21 cellular contexts compared by ENCODE assay signal in the genomic region with DNA sequence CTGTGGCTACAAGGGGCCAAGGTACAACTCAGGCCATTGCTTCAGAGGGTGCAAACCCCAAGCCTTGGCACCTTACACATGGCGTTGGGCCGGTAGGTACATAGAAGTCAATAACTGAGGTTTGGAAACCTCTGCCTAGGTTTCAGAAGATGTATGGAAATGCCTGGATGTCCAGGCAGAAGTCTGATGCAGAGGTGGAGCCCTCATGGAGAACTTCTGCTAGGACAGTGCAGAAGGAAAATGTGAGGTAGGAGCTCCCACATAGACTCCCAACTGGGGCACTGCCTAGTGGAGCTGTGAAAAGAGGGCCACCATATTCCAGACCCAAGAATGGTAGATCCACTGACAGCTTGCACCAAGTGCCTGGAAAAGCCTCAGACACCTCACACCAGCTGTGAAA.
DNase-seq lines count a peak whose midpoint lies in the region; ATAC-seq, FAIRE-seq and TF ChIP-seq lines count a peak whose summit lies in the region.
"Had no signal": no experiment of that assay in that cellular context is flagged by ENCODE, and none has a peak within 500 bp of the region (broad histone marks: within the 10 kb centered on the region; RNA-seq: fewer than 3 reads in every experiment).

No MANE protein-coding gene starts in this region.

- H4K8ac ChIP-seq in mesenchymal stem cell (ENCODE audit: low read length), result peak overlapping the region; percentile 13

- TF ChIP-seq EP300 in GM12878 (IDR thresholded peaks at IDR 0.05; ENCODE audit: borderline replicate concordance in 1 of 2, control insufficient read depth in 1 of 2, low read depth in 2 of 2, low read length in 2 of 2), result no peak

- no peak overlapping the region for H2BK15ac ChIP-seq in mesenchymal stem cell (ENCODE audit: low read depth, poor library complexity, severe bottlenecking)

- CTCF ChIA-PET in GM12878 (lab: Yijun Ruan, JAX), result no interaction called here

- no peaks in the 10 kb centered on the region for H3K36me3 ChIP-seq in GM12878 (ENCODE audit: control insufficient read depth in 2 of 2, insufficient read depth in 2 of 2, low read length in 1 of 2)
- no peaks in the 10 kb centered on the region for H3K36me3 ChIP-seq in mesenchymal stem cell (ENCODE audit: control insufficient read depth in 1 of 2, insufficient read depth in 2 of 2, low read depth in 1 of 2, low read length in 2 of 2)
- H3K36me3 ChIP-seq in lower lobe of right lung, result no peaks in the 10 kb centered on the region
- H3K36me3 ChIP-seq: BLaER1, HAP-1 had no signal

- in situ Hi-C loops in GM12878 (cut with MboI), result no loop called here

- no peak for TF ChIP-seq POLR2A in GM12878 (IDR thresholded peaks at IDR 0.05; ENCODE audit: low read depth, low read length)

- no peak overlapping the region for H2BK120ac ChIP-seq in mesenchymal stem cell (ENCODE audit: low read depth, low read length)

- RAD21 ChIA-PET in GM12878 (lab: Charles Lee; ENCODE audit: unreplicated experiment), result no interaction called here

- H3K4ac ChIP-seq in mesenchymal stem cell (ENCODE audit: low read depth in 1 of 2, low read length in 2 of 2), result no peak overlapping the region

- H3K27me3 ChIP-seq in GM12878 (replicated peaks in 1 of 2; ENCODE audit: control insufficient read depth in 2 of 2, insufficient read depth in 2 of 2, low read length in 1 of 2) (no peaks in the 10 kb centered on the region), mesenchymal stem cell (ENCODE audit: control insufficient read depth in 1 of 2, insufficient read depth in 1 of 2, low read length in 2 of 2) (no peaks in the 10 kb centered on the region), lower lobe of right lung (ENCODE audit: low read depth) (no peaks in the 10 kb centered on the region)
- H3K27me3 ChIP-seq: BLaER1 had no signal

- FAIRE-seq in GM12878 (lab: Jason Lieb, UNC), result no peak
- FAIRE-seq: A204.1, GM12892, H54 had no signal

- SMC1A ChIA-PET in GM12878 (lab: Charles Lee; ENCODE audit: uncharacterized antibody, unreplicated experiment), result no interaction called here

- no TSS peak for BruUV-seq in GM12878 (replicated peaks; lab: Mats Ljungman, UMichigan)

- intact Hi-C loops in GM12878 (cut with micrococcal nuclease; ENCODE audit: unreplicated experiment) (no loop called here), lower lobe of right lung (cut with DNase I) (no loop called here)

- no peaks in the 10 kb centered on the region for H3K79me2 ChIP-seq in GM12878 (ENCODE audit: control insufficient read depth, insufficient read depth, low read length)

- H2BK12ac ChIP-seq in mesenchymal stem cell (ENCODE audit: low read length in 2 of 2), result no peak overlapping the region

- no peak overlapping the region for H2BK5ac ChIP-seq in mesenchymal stem cell (ENCODE audit: low read depth, low read length, poor library complexity, severe bottlenecking)

- no peak overlapping the region for H3K14ac ChIP-seq in mesenchymal stem cell (ENCODE audit: low read length in 2 of 2)

- no peak overlapping the region for H4K91ac ChIP-seq in mesenchymal stem cell (ENCODE audit: low read length)

- POLR2A ChIA-PET in GM12878 (lab: Charles Lee), result no interaction called here

- H3K79me1 ChIP-seq in mesenchymal stem cell (replicated peaks; ENCODE audit: low read length, poor library complexity, severe bottlenecking), result no peaks in the 10 kb centered on the region

- no peaks in the 10 kb centered on the region for H4K20me1 ChIP-seq in GM12878 (ENCODE audit: control insufficient read depth, insufficient read depth)
- H4K20me1 ChIP-seq: BLaER1 had no signal

- peaks cover 2% of the 10 kb centered on the region; the same call in 1 of the 3 replicates for H3K9me3 ChIP-seq in GM12878 (replicated peaks; ENCODE audit: control insufficient read depth, insufficient read depth, low read length)
- H3K9me3 ChIP-seq in mesenchymal stem cell (ENCODE audit: control insufficient read depth, low read length), result peaks cover 20% of the 10 kb centered on the region
- peaks cover 3% of the 10 kb centered on the region for H3K9me3 ChIP-seq in lower lobe of right lung

- TF ChIP-seq CTCF in GM12878 (IDR thresholded peaks at IDR 0.05 in 2 of 3, conservative IDR thresholded peaks at IDR 0.05 in 1 of 3; ENCODE audit: control insufficient read depth in 2 of 3, extremely low read depth in 1 of 3, insufficient read depth in 1 of 3, low read depth in 3 of 3, low read length in 3 of 3), result no peak
- no peak for TF ChIP-seq CTCF in lower lobe of right lung (IDR thresholded peaks at IDR 0.05)

- DNase-seq in DMS53 (lab: John Stamatoyannopoulos, UW), result peak; percentile 16
- no peak for DNase-seq in DMS53 treated with DMSO at 0.1 percent for 48 hours (lab: John Stamatoyannopoulos, UW; ENCODE audit: unreplicated experiment)
- DNase-seq in GM12878 (ENCODE audit: low read depth, low spot score), result no peak
- no peak for DNase-seq in mesenchymal stem cell
- DNase-seq in lower lobe of right lung, result no peak
- DNase-seq in putamen (ENCODE audit: low spot score), result no peak
- DNase-seq: Caco-2; CD4-positive, CD25-positive, alpha-beta regulatory T cell; CD8-positive, alpha-beta T cell; DMS153; DMS79 treated with DMSO at 0.1 percent for 48 hours; GF-D8; GOT3 had no signal

- no peak for ATAC-seq in GM12878
- ATAC-seq in lower lobe of right lung, result no peak
- no peak for ATAC-seq in GM21619 (IDR thresholded peaks at IDR 0.05; ENCODE audit: unreplicated experiment)
- ATAC-seq: CD8-positive, alpha-beta T cell had no signal

- no peaks in the 10 kb centered on the region for H3K4me1 ChIP-seq in GM12878 (ENCODE audit: control insufficient read depth, insufficient read depth, low read length)
- H3K4me1 ChIP-seq in mesenchymal stem cell (ENCODE audit: control insufficient read depth, insufficient read depth, low read depth, low read length), result no peaks in the 10 kb centered on the region
- H3K4me1 ChIP-seq in lower lobe of right lung, result no peaks in the 10 kb centered on the region
- H3K4me1 ChIP-seq: BLaER1, Caco-2 had no signal

- H3K18ac ChIP-seq in mesenchymal stem cell (ENCODE audit: low read depth in 1 of 2, low read length in 2 of 2), result no peak overlapping the region

- no peak for TF ChIP-seq RAD21 in GM12878 (IDR thresholded peaks at IDR 0.05; ENCODE audit: insufficient read depth, low read depth, low read length)

- H2AK5ac ChIP-seq in mesenchymal stem cell (ENCODE audit: low read length, severe bottlenecking), result no peak overlapping the region

- WGBS in GM12878 (ENCODE audit: insufficient coverage, insufficient replicate concordance, low lambda C conversion rate, missing lambda C conversion rate), result 19% methylated on average over 2 of the region's 2 CpGs
- 99% methylated on average over 2 of the region's 2 CpGs for WGBS in mesenchymal stem cell

- H3K23ac ChIP-seq in mesenchymal stem cell (ENCODE audit: low read length in 2 of 2), result no peak overlapping the region

- no peak overlapping the region for H2AFZ ChIP-seq in GM12878 (ENCODE audit: control insufficient read depth, low read depth, low read length)
- H2AFZ ChIP-seq in mesenchymal stem cell (ENCODE audit: low read depth, low read length), result no peak overlapping the region

- H3K27ac ChIP-seq in GM12878 (ENCODE audit: control insufficient read depth, insufficient read depth) (no peak overlapping the region), mesenchymal stem cell (ENCODE audit: low read length, poor library complexity, severe bottlenecking) (no peak overlapping the region), lower lobe of right lung (no peak overlapping the region)
- H3K27ac ChIP-seq: 22Rv1, BLaER1, C4-2B had no signal

- H3K4me2 ChIP-seq in GM12878 (ENCODE audit: control insufficient read depth, insufficient read depth), result no peak overlapping the region
- H3K4me2 ChIP-seq in mesenchymal stem cell (ENCODE audit: low read length, poor library complexity, severe bottlenecking), result no peak overlapping the region
- H3K4me2 ChIP-seq: BLaER1 had no signal

- no peak overlapping the region for H3K9ac ChIP-seq in GM12878 (ENCODE audit: control insufficient read depth, insufficient read depth, low read length)
- no peak overlapping the region for H3K9ac ChIP-seq in mesenchymal stem cell (ENCODE audit: low read length)
- H3K9ac ChIP-seq: BLaER1 had no signal

- H3K4me3 ChIP-seq in GM12878 (no peak overlapping the region), mesenchymal stem cell (ENCODE audit: insufficient read depth in 1 of 2, low read depth in 1 of 2, low read length in 2 of 2) (no peak overlapping the region), lower lobe of right lung (no peak overlapping the region)
- H3K4me3 ChIP-seq: BLaER1, HAP-1 had no signal

TF ChIP-seq in GM12878, 131 proteins besides CTCF, POLR2A, EP300 and RAD21:
- TF ChIP-seq CBX5 (IDR thresholded peaks at IDR 0.05; ENCODE audit: low read depth), result 0 out of 2 replicates have a peak, but pooled peaks have one; percentile 48
- no peak for TF ChIP-seq POLR2AphosphoS5 (IDR thresholded peaks at IDR 0.05; ENCODE audit: low read length)
